1 cellular context compared by ENCODE assay signal in the genomic region with DNA sequence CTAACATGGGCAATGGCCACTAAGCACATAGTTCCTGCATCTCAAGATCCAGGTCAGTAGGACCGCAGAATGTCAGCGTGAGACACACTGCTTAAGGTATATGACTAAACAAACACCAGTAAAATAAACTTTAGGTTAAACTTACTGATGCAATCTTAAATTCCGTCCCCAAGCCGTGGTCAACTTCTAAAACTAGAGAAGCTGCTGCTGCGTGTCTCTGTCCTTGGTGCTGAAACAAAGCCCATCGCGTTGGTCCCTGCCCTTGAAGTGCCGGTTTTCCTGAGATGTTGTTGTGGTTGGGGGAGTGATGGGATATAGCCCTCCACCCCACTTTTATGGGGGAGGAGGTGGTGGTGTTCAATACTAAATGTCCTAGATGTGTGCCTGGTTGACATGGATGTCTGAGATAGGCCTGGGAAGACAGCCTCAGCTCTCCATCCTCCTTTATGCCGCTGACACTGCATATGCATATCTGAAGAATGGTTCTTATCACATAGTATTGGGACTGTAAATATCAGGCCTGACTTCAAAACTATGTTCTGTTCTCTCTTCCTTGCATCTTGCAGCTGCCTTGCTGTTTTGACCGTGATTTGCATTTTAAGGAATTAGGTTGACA.
TF ChIP-seq lines count a peak whose summit lies in the region.

No MANE protein-coding gene starts in this region.

TF ChIP-seq in SK-N-SH, 30 proteins besides CTCF, POLR2A, EP300 and RAD21 (continued from another document):
- TF ChIP-seq ZBTB33 (IDR thresholded peaks at IDR 0.05; ENCODE audit: borderline replicate concordance, low read depth) (no peak), FOXM1 (IDR thresholded peaks at IDR 0.05; ENCODE audit: low read depth) (no peak), RXRA (IDR thresholded peaks at IDR 0.05; ENCODE audit: borderline replicate concordance, low read depth) (no peak)
TF ChIP-seq in SK-N-SH: peak in this region for 1.
